1 cellular context compared by ENCODE assay signal in the genomic region with DNA sequence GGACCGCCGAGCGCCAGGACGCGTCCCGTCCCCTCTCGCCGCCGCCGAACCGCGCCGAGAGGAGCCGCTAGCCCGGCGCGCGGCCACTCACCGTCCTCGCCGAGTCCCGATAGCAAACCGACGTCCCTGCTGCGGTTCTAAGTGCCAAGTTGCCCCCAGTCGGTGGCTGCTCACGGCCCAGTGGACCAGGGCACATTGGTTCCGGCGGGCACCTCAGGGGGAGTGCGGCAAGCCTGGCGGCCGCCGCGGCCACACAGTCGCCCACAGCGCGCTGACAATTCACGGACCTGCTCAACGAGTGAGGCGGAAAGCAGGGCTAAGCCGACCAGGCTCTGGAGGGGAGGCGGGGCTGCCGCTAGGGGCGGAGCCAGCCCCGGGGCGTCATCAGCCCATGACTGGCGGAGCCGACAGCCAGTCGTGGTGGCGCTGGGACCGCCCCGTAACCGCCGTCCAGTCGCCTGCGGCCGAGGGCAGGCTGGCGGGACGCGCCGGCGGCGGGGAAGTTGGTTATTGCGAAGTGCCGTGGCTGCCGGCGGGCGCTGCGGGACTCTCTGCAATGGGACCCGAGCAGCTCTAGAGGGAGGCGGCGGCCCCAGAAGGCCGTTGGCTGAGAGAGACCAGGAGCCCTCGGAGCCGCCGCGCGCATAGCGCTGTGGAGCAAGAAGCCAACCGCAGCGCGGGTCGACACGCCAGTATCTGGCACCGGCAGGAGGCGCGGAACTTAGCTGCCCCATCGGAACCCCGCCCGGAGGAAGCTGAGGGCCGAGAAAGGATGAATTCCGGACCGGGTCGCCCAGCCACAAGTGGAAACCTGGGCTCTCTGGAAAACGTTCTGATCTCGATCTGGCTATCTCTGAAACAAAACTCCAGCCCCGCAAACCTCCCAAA.
TF ChIP-seq lines count a peak whose summit lies in the region.

Gene MARCHF3, minus strand, starts transcription at position 300 of the 888 bp plus-strand sequence. CDS start 112,387 bp downstream, outside the sequence.

TF ChIP-seq in GM12878, 131 proteins besides CTCF, POLR2A, EP300 and RAD21 (continued from another document and continues in another):
- TF ChIP-seq IRF5 (IDR thresholded peaks at IDR 0.05; ENCODE audit: borderline replicate concordance) (no peak), FOS (IDR thresholded peaks at IDR 0.05; ENCODE audit: borderline replicate concordance, extremely low read depth, insufficient read length) (peak; percentile 16), IKZF1 (conservative IDR thresholded peaks at IDR 0.05) (peak; percentile 82), RCOR1 (conservative IDR thresholded peaks at IDR 0.05; ENCODE audit: low read depth, low read length) (no peak), USF1 (IDR thresholded peaks at IDR 0.05; ENCODE audit: borderline replicate concordance, extremely low read length, insufficient read depth, low read depth, low read length) (no peak), ZBED1 (IDR thresholded peaks at IDR 0.05; ENCODE audit: borderline replicate concordance) (no peak), NFIC (IDR thresholded peaks at IDR 0.05; ENCODE audit: low read depth, low read length) (no peak), MTA3 (IDR thresholded peaks at IDR 0.05; ENCODE audit: borderline replicate concordance, low read length) (no peak), SMAD5 (IDR thresholded peaks at IDR 0.05; ENCODE audit: low read depth) (0 out of 2 replicates have a peak, but pooled peaks have one; percentile 42), SREBF1 (IDR thresholded peaks at IDR 0.05; ENCODE audit: low read length) (no peak), CEBPB (IDR thresholded peaks at IDR 0.05; ENCODE audit: borderline replicate concordance in 1 of 2, low read depth in 2 of 2, low read length in 2 of 2) (no peak), POU2F2 (IDR thresholded peaks at IDR 0.05; ENCODE audit: borderline replicate concordance, low read depth, low read length) (peak; percentile 38; the same call in 1 of the 3 replicates), CBFB (IDR thresholded peaks at IDR 0.05; ENCODE audit: low read depth) (peak; percentile 55; the same call in 1 of the 2 replicates), PML (IDR thresholded peaks at IDR 0.05; ENCODE audit: low read length) (peak; percentile 4; the same call in 1 of the 2 replicates), EGR1 (IDR thresholded peaks at IDR 0.05; ENCODE audit: borderline replicate concordance in 1 of 2, low read depth in 2 of 2, low read length in 2 of 2) (no peak), RB1 (IDR thresholded peaks at IDR 0.05; ENCODE audit: borderline replicate concordance) (peak; percentile 71; the same call in 1 of the 2 replicates), BCL11A (IDR thresholded peaks at IDR 0.05; ENCODE audit: low read depth, low read length) (no peak), ZNF217 (IDR thresholded peaks at IDR 0.05) (peak; percentile 65; the same call in 1 of the 2 replicates), LARP7 (IDR thresholded peaks at IDR 0.05) (peak; percentile 38; the same call in 1 of the 2 replicates), CHD1 (IDR thresholded peaks at IDR 0.05; ENCODE audit: low read depth, low read length) (0 out of 2 replicates have a peak, but pooled peaks have one; percentile 10), CREB1 (IDR thresholded peaks at IDR 0.05; ENCODE audit: low read depth) (peak; percentile 89; the same call in 1 of the 2 replicates), NFXL1 (IDR thresholded peaks at IDR 0.05; ENCODE audit: borderline replicate concordance) (no peak), POLR2AphosphoS5 (IDR thresholded peaks at IDR 0.05; ENCODE audit: low read length) (peak; percentile 93), YBX1 (IDR thresholded peaks at IDR 0.05) (no peak), IKZF2 (IDR thresholded peaks at IDR 0.05) (peak; percentile 13 to 15; a peak in 3 of 4 replicates), ZBTB33 (IDR thresholded peaks at IDR 0.05) (no peak), KAT2A (conservative IDR thresholded peaks at IDR 0.05; ENCODE audit: control insufficient read depth, low read depth, low read length) (no peak), BACH1 (IDR thresholded peaks at IDR 0.05; ENCODE audit: borderline replicate concordance) (peak; percentile 73), ZNF622 (IDR thresholded peaks at IDR 0.05) (no peak), ZNF207 (IDR thresholded peaks at IDR 0.05; ENCODE audit: borderline replicate concordance) (peak; percentile 66), FOXM1 (IDR thresholded peaks at IDR 0.05; ENCODE audit: low read depth, low read length) (no peak), ATF7 (IDR thresholded peaks at IDR 0.05; ENCODE audit: low read depth) (no peak), CREM (IDR thresholded peaks at IDR 0.05; ENCODE audit: low read depth) (peak; percentile 76), SIN3A (IDR thresholded peaks at IDR 0.05; ENCODE audit: low read depth, low read length) (peak; percentile 63; the same call in 1 of the 2 replicates), MXI1 (IDR thresholded peaks at IDR 0.05; ENCODE audit: low read depth, low read length) (peak; percentile 59; the same call in 1 of the 2 replicates), ZNF687 (IDR thresholded peaks at IDR 0.05) (peak; percentile 38; the same call in 1 of the 2 replicates)
- TF ChIP-seq, protein P1, sequence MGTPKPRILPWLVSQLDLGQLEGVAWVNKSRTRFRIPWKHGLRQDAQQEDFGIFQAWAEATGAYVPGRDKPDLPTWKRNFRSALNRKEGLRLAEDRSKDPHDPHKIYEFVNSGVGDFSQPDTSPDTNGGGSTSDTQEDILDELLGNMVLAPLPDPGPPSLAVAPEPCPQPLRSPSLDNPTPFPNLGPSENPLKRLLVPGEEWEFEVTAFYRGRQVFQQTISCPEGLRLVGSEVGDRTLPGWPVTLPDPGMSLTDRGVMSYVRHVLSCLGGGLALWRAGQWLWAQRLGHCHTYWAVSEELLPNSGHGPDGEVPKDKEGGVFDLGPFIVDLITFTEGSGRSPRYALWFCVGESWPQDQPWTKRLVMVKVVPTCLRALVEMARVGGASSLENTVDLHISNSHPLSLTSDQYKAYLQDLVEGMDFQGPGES (IDR thresholded peaks at IDR 0.05) = peak; percentile 75
- TF ChIP-seq, protein P2, sequence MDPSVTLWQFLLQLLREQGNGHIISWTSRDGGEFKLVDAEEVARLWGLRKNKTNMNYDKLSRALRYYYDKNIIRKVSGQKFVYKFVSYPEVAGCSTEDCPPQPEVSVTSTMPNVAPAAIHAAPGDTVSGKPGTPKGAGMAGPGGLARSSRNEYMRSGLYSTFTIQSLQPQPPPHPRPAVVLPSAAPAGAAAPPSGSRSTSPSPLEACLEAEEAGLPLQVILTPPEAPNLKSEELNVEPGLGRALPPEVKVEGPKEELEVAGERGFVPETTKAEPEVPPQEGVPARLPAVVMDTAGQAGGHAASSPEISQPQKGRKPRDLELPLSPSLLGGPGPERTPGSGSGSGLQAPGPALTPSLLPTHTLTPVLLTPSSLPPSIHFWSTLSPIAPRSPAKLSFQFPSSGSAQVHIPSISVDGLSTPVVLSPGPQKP (IDR thresholded peaks at IDR 0.05; ENCODE audit: low read depth, low read length) = no peak
- TF ChIP-seq, protein P3, sequence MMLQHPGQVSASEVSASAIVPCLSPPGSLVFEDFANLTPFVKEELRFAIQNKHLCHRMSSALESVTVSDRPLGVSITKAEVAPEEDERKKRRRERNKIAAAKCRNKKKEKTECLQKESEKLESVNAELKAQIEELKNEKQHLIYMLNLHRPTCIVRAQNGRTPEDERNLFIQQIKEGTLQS (IDR thresholded peaks at IDR 0.05; ENCODE audit: borderline replicate concordance, extremely low read depth, low read depth, low read length) = no peak
- TF ChIP-seq, protein P4, sequence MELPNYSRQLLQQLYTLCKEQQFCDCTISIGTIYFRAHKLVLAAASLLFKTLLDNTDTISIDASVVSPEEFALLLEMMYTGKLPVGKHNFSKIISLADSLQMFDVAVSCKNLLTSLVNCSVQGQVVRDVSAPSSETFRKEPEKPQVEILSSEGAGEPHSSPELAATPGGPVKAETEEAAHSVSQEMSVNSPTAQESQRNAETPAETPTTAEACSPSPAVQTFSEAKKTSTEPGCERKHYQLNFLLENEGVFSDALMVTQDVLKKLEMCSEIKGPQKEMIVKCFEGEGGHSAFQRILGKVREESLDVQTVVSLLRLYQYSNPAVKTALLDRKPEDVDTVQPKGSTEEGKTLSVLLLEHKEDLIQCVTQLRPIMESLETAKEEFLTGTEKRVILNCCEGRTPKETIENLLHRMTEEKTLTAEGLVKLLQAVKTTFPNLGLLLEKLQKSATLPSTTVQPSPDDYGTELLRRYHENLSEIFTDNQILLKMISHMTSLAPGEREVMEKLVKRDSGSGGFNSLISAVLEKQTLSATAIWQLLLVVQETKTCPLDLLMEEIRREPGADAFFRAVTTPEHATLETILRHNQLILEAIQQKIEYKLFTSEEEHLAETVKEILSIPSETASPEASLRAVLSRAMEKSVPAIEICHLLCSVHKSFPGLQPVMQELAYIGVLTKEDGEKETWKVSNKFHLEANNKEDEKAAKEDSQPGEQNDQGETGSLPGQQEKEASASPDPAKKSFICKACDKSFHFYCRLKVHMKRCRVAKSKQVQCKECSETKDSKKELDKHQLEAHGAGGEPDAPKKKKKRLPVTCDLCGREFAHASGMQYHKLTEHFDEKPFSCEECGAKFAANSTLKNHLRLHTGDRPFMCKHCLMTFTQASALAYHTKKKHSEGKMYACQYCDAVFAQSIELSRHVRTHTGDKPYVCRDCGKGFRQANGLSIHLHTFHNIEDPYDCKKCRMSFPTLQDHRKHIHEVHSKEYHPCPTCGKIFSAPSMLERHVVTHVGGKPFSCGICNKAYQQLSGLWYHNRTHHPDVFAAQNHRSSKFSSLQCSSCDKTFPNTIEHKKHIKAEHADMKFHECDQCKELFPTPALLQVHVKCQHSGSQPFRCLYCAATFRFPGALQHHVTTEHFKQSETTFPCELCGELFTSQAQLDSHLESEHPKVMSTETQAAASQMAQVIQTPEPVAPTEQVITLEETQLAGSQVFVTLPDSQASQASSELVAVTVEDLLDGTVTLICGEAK (IDR thresholded peaks at IDR 0.05; ENCODE audit: borderline replicate concordance) = no peak
- TF ChIP-seq, protein P5, sequence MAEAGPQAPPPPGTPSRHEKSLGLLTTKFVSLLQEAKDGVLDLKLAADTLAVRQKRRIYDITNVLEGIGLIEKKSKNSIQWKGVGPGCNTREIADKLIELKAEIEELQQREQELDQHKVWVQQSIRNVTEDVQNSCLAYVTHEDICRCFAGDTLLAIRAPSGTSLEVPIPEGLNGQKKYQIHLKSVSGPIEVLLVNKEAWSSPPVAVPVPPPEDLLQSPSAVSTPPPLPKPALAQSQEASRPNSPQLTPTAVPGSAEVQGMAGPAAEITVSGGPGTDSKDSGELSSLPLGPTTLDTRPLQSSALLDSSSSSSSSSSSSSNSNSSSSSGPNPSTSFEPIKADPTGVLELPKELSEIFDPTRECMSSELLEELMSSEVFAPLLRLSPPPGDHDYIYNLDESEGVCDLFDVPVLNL (IDR thresholded peaks at IDR 0.05; ENCODE audit: low read depth, low read length) = peak; percentile 73
